In the genomic region with DNA sequence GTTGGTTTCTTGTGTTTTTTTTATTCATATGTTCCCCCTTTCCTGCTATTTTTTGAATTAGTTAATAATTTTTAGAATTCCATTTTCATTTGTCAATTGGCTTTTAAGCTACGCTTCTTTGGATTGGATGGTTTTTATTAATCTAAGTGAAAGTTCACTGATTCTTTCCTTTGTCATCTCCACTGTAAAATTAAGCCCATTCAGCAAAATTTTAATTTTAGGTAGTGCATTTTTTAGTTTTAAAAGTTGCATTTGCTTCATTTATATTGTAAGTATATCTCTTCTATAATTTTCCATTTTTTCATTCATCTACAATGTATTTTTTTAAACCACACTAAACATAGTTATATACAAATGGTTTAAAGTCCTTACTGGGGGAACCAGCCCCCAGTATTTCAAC, we compare ENCODE assay signal across 6 cellular contexts.
"Had no signal": no experiment of that assay in that cellular context is flagged by ENCODE, and none has a peak within 500 bp of the region (broad histone marks: within the 10 kb centered on the region; RNA-seq: fewer than 3 reads in every experiment).

No MANE protein-coding gene starts in this region.

- H3K27ac ChIP-seq: HL-60, KMS-11 had no signal

- H3K4me2 ChIP-seq: KMS-11 had no signal

- H3K4me1 Mint-ChIP-seq: IgD-negative memory B cell had no signal

- FAIRE-seq: HTR-8/SVneo had no signal

- DNase-seq: KBM-7, KG1 had no signal

- H3K4me3 Mint-ChIP-seq: IgD-negative memory B cell had no signal

- H3K9ac ChIP-seq: KMS-11 had no signal

- H3K27ac Mint-ChIP-seq: IgD-negative memory B cell had no signal
